Comparison of ENCODE assay signal across 1 cellular context in genomic region chr17:8282345-8282744, GRCh38.
TF ChIP-seq lines count a peak whose summit lies in the region.

No MANE protein-coding gene starts in this region.

TF ChIP-seq in HepG2, 621 proteins besides CTCF, POLR2A, EP300 and RAD21:
- TF ChIP-seq CEBPB (IDR thresholded peaks at IDR 0.05; ENCODE audit: borderline replicate concordance, low read depth, low read length) (no peak), THYN1 (CRISPR knock-in tag; IDR thresholded peaks at IDR 0.05; ENCODE audit: borderline replicate concordance, low read depth) (no peak), ZNF121 (CRISPR knock-in tag; IDR thresholded peaks at IDR 0.05) (peak; percentile 48; the same call in 1 of the 2 replicates)
